In genomic region chr12:125357561-125357960, GRCh38 we compare ENCODE assay signal across 3 cellular contexts.
"Had no signal": no experiment of that assay in that cellular context is flagged by ENCODE, and none has a peak within 500 bp of the region (broad histone marks: within the 10 kb centered on the region; RNA-seq: fewer than 3 reads in every experiment).

No MANE protein-coding gene starts in this region.

- H3K4me3 ChIP-seq: GM12878 had no signal

- DNase-seq: GDM1, GF-D8 had no signal

- ATAC-seq: GM12878 had no signal
